ENCODE assay signal across 11 cellular contexts in the genomic region with DNA sequence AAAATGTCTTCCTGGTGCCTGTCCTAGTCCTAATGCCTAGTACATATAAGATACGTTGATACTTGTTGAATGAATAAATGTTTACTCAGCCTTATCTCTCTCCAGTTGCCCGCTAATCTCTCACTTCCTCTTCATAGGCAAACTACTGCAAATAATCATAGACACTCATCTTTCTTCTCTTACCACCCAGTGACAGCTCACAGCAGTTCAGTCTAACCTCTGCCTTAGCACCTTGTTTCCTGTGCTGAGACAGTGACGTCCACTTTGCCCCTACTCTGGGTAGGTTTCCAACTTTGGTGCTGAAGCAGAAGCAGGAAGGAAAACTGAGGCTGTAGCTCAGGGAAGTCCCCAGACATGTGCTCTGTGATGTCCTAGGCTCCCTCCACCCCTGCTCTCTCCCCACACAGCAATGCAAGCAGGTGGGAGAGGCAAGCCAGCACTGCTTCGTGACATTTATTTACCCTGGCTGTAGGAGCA. TPM values are rescaled to one million over a fixed set of nuclear protein-coding genes. Genes with fewer than 3 reads are reported as not detected.
DNase-seq lines count a peak whose midpoint lies in the region; ATAC-seq and TF ChIP-seq lines count a peak whose summit lies in the region.
"Had no signal": no experiment of that assay in that cellular context is flagged by ENCODE, and none has a peak within 500 bp of the region (broad histone marks: within the 10 kb centered on the region; RNA-seq: fewer than 3 reads in every experiment).

No MANE protein-coding gene starts in this region.

- H3K18ac ChIP-seq in mesendoderm (ENCODE audit: low read length) = no peak overlapping the region

- no peak overlapping the region for H3K4ac ChIP-seq in mesendoderm (ENCODE audit: low read depth, low read length)

- H3K36me3 Mint-ChIP-seq in mesothelial cell of epicardium = peaks cover 5% of the 10 kb centered on the region

- H3K27ac ChIP-seq in DND-41 (ENCODE audit: low read length) = no peak overlapping the region
- H3K27ac ChIP-seq in mesendoderm (ENCODE audit: low read depth, low read length) = no peak overlapping the region
- H3K27ac ChIP-seq: left ventricle myocardium inferior had no signal

- H2BK15ac ChIP-seq in mesendoderm (replicated peaks; ENCODE audit: low read depth) = no peak overlapping the region

- no peak overlapping the region for H2BK5ac ChIP-seq in mesendoderm (ENCODE audit: low read length)

- no peaks in the 10 kb centered on the region for H3K36me3 ChIP-seq in DND-41 (ENCODE audit: insufficient read depth, low read length)
- H3K36me3 ChIP-seq in mesendoderm (ENCODE audit: control insufficient read depth, insufficient read depth, low read length) = no peaks in the 10 kb centered on the region
- H3K36me3 ChIP-seq: BE2C, left ventricle myocardium inferior had no signal

- no peak overlapping the region for H4K8ac ChIP-seq in mesendoderm (ENCODE audit: low read depth, low read length)

- no peaks in the 10 kb centered on the region for H3K79me1 ChIP-seq in mesendoderm (ENCODE audit: low read length)

- no peak overlapping the region for H4K5ac ChIP-seq in mesendoderm (ENCODE audit: low read length)

- H3K27me3 ChIP-seq in DND-41 (ENCODE audit: insufficient read depth, low read length, poor library complexity) (no peaks in the 10 kb centered on the region), mesendoderm (ENCODE audit: insufficient read depth, low read length, poor library complexity) (no peaks in the 10 kb centered on the region)
- H3K27me3 ChIP-seq: BE2C had no signal

- H3K79me2 ChIP-seq in DND-41 (ENCODE audit: insufficient read depth, low read length) (no peaks in the 10 kb centered on the region), mesendoderm (ENCODE audit: control insufficient read depth, insufficient read depth, low read length) (no peaks in the 10 kb centered on the region)

- no peak for TF ChIP-seq CTCF in DND-41 (IDR thresholded peaks at IDR 0.05; ENCODE audit: borderline replicate concordance, extremely low read depth, low read length, poor library complexity, severe bottlenecking)
- no peak for TF ChIP-seq CTCF in epithelial cell of esophagus (IDR thresholded peaks at IDR 0.05; ENCODE audit: insufficient read depth, low read depth, low read length, missing control alignments)
- TF ChIP-seq CTCF in lower leg skin (IDR thresholded peaks at IDR 0.05) = no peak
- no peak for TF ChIP-seq CTCF in mesothelial cell of epicardium (IDR thresholded peaks at IDR 0.05; ENCODE audit: unreplicated experiment)

- no peak overlapping the region for H3K4me3 Mint-ChIP-seq in mesothelial cell of epicardium
- H3K4me3 Mint-ChIP-seq: activated naive CD4-positive, alpha-beta T cell treated with anti-CD3 and anti-CD28 coated beads for 36 hours had no signal

- H3K27ac Mint-ChIP-seq in mesothelial cell of epicardium = no peak overlapping the region
- H3K27ac Mint-ChIP-seq: activated naive CD4-positive, alpha-beta T cell treated with anti-CD3 and anti-CD28 coated beads for 36 hours had no signal

- H3K4me2 ChIP-seq in DND-41 (ENCODE audit: insufficient read depth, low read length) (no peak overlapping the region), mesendoderm (ENCODE audit: low read length) (no peak overlapping the region)

- intact Hi-C loops in lower leg skin (cut with DNase I; ENCODE audit: low total_unique reads) = no loop called here

- WGBS in lower leg skin, 2 donors = 83 to 90% methylated on average over 4 of the region's 4 CpGs
- no CpG with 5 or more reads among the region's 4 CpGs for WGBS in mesendoderm (ENCODE audit: extremely low coverage, insufficient coverage, low lambda C conversion rate)

- H3K9me3 Mint-ChIP-seq in mesothelial cell of epicardium = peaks cover 12% of the 10 kb centered on the region
- H3K9me3 Mint-ChIP-seq: activated naive CD4-positive, alpha-beta T cell treated with anti-CD3 and anti-CD28 coated beads for 36 hours had no signal

- no peak overlapping the region for H2BK120ac ChIP-seq in mesendoderm (ENCODE audit: low read depth, low read length)

- H3K9me3 ChIP-seq in DND-41 (ENCODE audit: insufficient read depth, low read length, severe bottlenecking) = no peaks in the 10 kb centered on the region
- H3K9me3 ChIP-seq: BE2C, left ventricle myocardium inferior had no signal

- no peak overlapping the region for H3K9ac ChIP-seq in DND-41 (ENCODE audit: low read depth, low read length)
- H3K9ac ChIP-seq in mesendoderm (ENCODE audit: low read length) = no peak overlapping the region

- no peak overlapping the region for H3K23ac ChIP-seq in mesendoderm (ENCODE audit: low read length)

- H2AFZ ChIP-seq in DND-41 (ENCODE audit: low read depth, low read length) = no peak overlapping the region

- no peaks in the 10 kb centered on the region for H4K20me1 ChIP-seq in DND-41 (ENCODE audit: insufficient read depth, low read length)

- no peak overlapping the region for H3K4me3 ChIP-seq in DND-41 (ENCODE audit: low read depth in 1 of 2, low read length in 2 of 2)
- H3K4me3 ChIP-seq in epithelial cell of esophagus (ENCODE audit: low read length) = no peak overlapping the region
- H3K4me3 ChIP-seq in lower leg skin (ENCODE audit: low read depth, poor library complexity, severe bottlenecking) = no peak overlapping the region
- no peak overlapping the region for H3K4me3 ChIP-seq in mesendoderm (ENCODE audit: low read length)
- H3K4me3 ChIP-seq: left ventricle myocardium inferior had no signal

- TF ChIP-seq POLR2A in lower leg skin (IDR thresholded peaks at IDR 0.05) = no peak

- H3K4me1 ChIP-seq in DND-41 (ENCODE audit: insufficient read depth, low read length) = no peaks in the 10 kb centered on the region
- H3K4me1 ChIP-seq in mesendoderm (ENCODE audit: control insufficient read depth, low read depth, low read length) = peaks cover 2% of the 10 kb centered on the region
- H3K4me1 ChIP-seq: BE2C, left ventricle myocardium inferior had no signal

- no peak overlapping the region for H3K56ac ChIP-seq in mesendoderm (ENCODE audit: low read length)

- H3K4me1 Mint-ChIP-seq in mesothelial cell of epicardium = peaks cover 36% of the 10 kb centered on the region

- H2AK5ac ChIP-seq in mesendoderm (ENCODE audit: low read length) = no peak overlapping the region

- DNase-seq in DND-41 = no peak
- peak; percentile 50 for DNase-seq in HT-29 (ENCODE audit: low spot score)
- DNase-seq in epithelial cell of esophagus (ENCODE audit: low read depth) = peak; percentile 78
- DNase-seq in lower leg skin (ENCODE audit: low spot score in 2 of 2) = no peak
- DNase-seq in amniotic stem cell (lab: John Stamatoyannopoulos, UW) = no peak
- DNase-seq in mesendoderm = no peak
- DNase-seq in mesothelial cell of epicardium (ENCODE audit: low spot score in 2 of 2, unreplicated experiment in 2 of 2) = no peak
- DNase-seq: activated naive CD4-positive, alpha-beta T cell treated with anti-CD3 and anti-CD28 coated beads for 36 hours; BE2C; left ventricle myocardium inferior had no signal

- H3K27me3 Mint-ChIP-seq in mesothelial cell of epicardium (ENCODE audit: low read depth) = no peaks in the 10 kb centered on the region

- ATAC-seq in DND-41 (ENCODE audit: insufficient read depth, low read depth) = peak; percentile 27; the same call in 1 of the 3 replicates
- peak; percentile 95 for ATAC-seq in GM21447 (IDR thresholded peaks at IDR 0.05; ENCODE audit: unreplicated experiment)

RNA-seq across cellular contexts. Expression of gene RHOBTB1, which starts 45.5 kb away (rescaled TPM):
- total RNA-seq in HT-29 (2014; rRNA removed; shearing (Covaris generic)) = 1.3 and 1.4 TPM in 2 replicates
- 1 to 10 TPM; 2.4 to 6.9 (median 4.2) TPM for total RNA-seq in lower leg skin
- polyA plus RNA-seq in mesendoderm (2013, experiment 1 of 2) = 6.9 TPM
- polyA plus RNA-seq in mesendoderm (2013, experiment 2 of 2) = 7.3 TPM
- total RNA-seq in mesothelial cell of epicardium = 50.3 to 52.5 TPM (median 51.2 TPM) in 3 replicates
- total RNA-seq: activated naive CD4-positive, alpha-beta T cell treated with anti-CD3 and anti-CD28 coated beads for 36 hours had no signal

Comparison
In these comparisons a context has a peak if more than half of its experiments do, and no peak if none do; other contexts are left out.
1. DNase-seq: peak in HT-29 (single experiment) and epithelial cell of esophagus (single experiment); none in DND-41 (single experiment), lower leg skin (0 of 2), amniotic stem cell (single experiment), mesendoderm (single experiment) and mesothelial cell of epicardium (0 of 2).